ENCODE assay signal across 8 cellular contexts in the genomic region with DNA sequence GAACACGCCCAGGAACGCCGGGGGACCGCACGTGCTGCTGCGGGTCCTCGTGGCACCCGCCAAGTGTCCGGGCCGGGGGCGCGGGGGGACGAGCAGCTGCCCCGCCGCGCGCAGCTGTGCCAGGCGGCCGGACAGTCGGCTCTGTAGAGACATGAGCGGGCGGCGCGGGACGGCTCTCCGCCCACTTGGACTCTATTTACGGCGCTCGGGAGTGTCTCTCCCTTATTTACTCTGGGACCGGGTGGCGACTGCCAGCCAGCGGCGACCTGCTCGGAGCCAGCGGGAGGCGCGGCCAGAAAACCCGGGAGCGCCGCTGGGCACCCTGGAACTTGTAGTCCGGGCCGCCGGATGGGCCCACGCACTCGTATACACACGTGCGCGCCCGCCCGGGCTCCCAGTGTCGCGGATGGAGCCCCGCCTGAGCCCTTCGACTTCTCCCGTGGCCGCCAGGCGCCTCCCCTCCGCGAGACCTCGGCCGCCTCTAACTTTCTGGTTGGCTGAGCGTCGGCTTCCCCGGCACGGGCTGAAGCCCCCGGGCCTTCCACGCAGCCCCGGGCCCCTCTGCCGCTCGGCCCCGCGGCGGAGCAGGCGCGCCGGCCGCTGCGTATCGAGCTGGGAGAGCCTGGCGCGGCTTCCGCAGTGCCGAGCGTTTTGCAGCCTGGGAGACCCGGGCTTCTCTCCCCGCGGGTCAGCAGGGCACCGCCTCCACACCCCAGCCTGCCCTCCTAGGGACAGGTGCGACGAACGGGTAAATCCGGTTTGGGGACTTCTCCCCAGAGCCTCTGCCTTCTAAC. TPM values are rescaled to one million over a fixed set of nuclear protein-coding genes. Genes with fewer than 3 reads are reported as not detected.
DNase-seq lines count a peak whose midpoint lies in the region; ATAC-seq and TF ChIP-seq lines count a peak whose summit lies in the region.

A gene with protein sequence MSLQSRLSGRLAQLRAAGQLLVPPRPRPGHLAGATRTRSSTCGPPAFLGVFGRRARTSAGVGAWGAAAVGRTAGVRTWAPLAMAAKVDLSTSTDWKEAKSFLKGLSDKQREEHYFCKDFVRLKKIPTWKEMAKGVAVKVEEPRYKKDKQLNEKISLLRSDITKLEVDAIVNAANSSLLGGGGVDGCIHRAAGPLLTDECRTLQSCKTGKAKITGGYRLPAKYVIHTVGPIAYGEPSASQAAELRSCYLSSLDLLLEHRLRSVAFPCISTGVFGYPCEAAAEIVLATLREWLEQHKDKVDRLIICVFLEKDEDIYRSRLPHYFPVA (minus strand): TSS at position 272 of the 794 bp plus-strand sequence. CDS start 119 bp downstream, at position 153.

- H3K27me3 ChIP-seq in dorsolateral prefrontal cortex = no peaks in the 10 kb centered on the region
- H3K27me3 ChIP-seq in right lobe of liver = no peaks in the 10 kb centered on the region

- peak in 28 of 56 donors; percentile 6 to 54 (median 24) for TF ChIP-seq CTCF in dorsolateral prefrontal cortex (IDR thresholded peaks at IDR 0.05 in 54 of 56, conservative IDR thresholded peaks at IDR 0.05 in 2 of 56; ENCODE audit: low read depth in 1 of 56, partially characterized antibody in 56 of 56)
- no peak for TF ChIP-seq CTCF in right lobe of liver (IDR thresholded peaks at IDR 0.05)

- peak; percentile 82 for ATAC-seq in GM19035 (IDR thresholded peaks at IDR 0.05; ENCODE audit: unreplicated experiment)
- peak; percentile 79 for ATAC-seq in HG03432 (IDR thresholded peaks at IDR 0.05; ENCODE audit: unreplicated experiment)
- peak; percentile 92 to 94 (median 92) for ATAC-seq in right lobe of liver

- H3K27ac ChIP-seq in dorsolateral prefrontal cortex = peak within 1 kb of the TSS in 58 of 59 donors; percentile 5 to 90 (median 72)
- H3K27ac ChIP-seq in right lobe of liver = peak within 1 kb of the TSS; percentile 36 to 84 (median 72)

- no peaks in the 10 kb centered on the region for H3K36me3 ChIP-seq in right lobe of liver

- WGBS in right lobe of liver (ENCODE audit: insufficient coverage, low coverage, low lambda C conversion rate, missing lambda C conversion rate) = 0% methylated on average over 25 of the region's 92 CpGs

- intact Hi-C loops in dorsolateral prefrontal cortex (cut with DNase I) = no loop called here
- intact Hi-C loops in right lobe of liver (cut with DNase I) = no loop called here

- DNase-seq in AG08395 (ENCODE audit: low spot score) (peak; percentile 91), NCI-H524 treated with DMSO at 0.1 percent for 48 hours (lab: John Stamatoyannopoulos, UW) (peak; percentile 24), dorsolateral prefrontal cortex (peak; percentile 79 to 91 (median 84)), right lobe of liver (peak; percentile 94 to 97 (median 96))
- peak; percentile 77 to 79 for DNase-seq in activated CD4-positive, alpha-beta T cell treated with anti-CD3 and anti-CD28 coated beads, Interleukin-2, amount 50 U/mL, for 24 hours (ENCODE audit: low read depth in 1 of 2, low spot score in 1 of 2)
- peak; percentile 84 to 85 for DNase-seq in stimulated activated CD4-positive, alpha-beta T cell treated with anti-CD3 and anti-CD28 coated beads, Interleukin-4, amount 100 ng/mL, for 4 hours

- H3K4me1 ChIP-seq in right lobe of liver = peaks cover 0 to 8% (median 0%) of the 10 kb centered on the region in 4 donors

- no peaks in the 10 kb centered on the region for H3K9me3 ChIP-seq in right lobe of liver

- H3K4me3 ChIP-seq in dorsolateral prefrontal cortex = peak within 1 kb of the TSS; percentile 46 to 91 (median 78)
- peak within 1 kb of the TSS; percentile 77 to 84 (median 83) for H3K4me3 ChIP-seq in right lobe of liver

- TF ChIP-seq POLR2A in right lobe of liver (IDR thresholded peaks at IDR 0.05) = peak; percentile 76

RNA-seq across cellular contexts. Expression of the gene that starts here (rescaled TPM):
- total RNA-seq in dorsolateral prefrontal cortex (10 to 100 TPM; 13.2 to 50.7 (median 30.7) TPM), right lobe of liver (100 to 1,000 TPM in 1 of 6 experiments, 10 to 100 TPM in 5; 12.3 to 219 (median 27.8) TPM)

Comparison
In these comparisons a context has a peak if more than half of its experiments do, and no peak if none do; other contexts are left out.
1. Peak in every context shown above with its lines: DNase-seq, ATAC-seq, H3K4me3 ChIP-seq and H3K27ac ChIP-seq.
2. DNase-seq: peak in every context shown above with its lines; median percentile 96 in right lobe of liver; 91 in AG08395; 84 in stimulated activated CD4-positive, alpha-beta T cell treated with anti-CD3 and anti-CD28 coated beads, Interleukin-4, amount 100 ng/mL, for 4 hours; 84 in dorsolateral prefrontal cortex; 78 in activated CD4-positive, alpha-beta T cell treated with anti-CD3 and anti-CD28 coated beads, Interleukin-2, amount 50 U/mL, for 24 hours; 24 in NCI-H524 treated with DMSO at 0.1 percent for 48 hours.